ENCODE assay signal across 8 cellular contexts in the genomic region with DNA sequence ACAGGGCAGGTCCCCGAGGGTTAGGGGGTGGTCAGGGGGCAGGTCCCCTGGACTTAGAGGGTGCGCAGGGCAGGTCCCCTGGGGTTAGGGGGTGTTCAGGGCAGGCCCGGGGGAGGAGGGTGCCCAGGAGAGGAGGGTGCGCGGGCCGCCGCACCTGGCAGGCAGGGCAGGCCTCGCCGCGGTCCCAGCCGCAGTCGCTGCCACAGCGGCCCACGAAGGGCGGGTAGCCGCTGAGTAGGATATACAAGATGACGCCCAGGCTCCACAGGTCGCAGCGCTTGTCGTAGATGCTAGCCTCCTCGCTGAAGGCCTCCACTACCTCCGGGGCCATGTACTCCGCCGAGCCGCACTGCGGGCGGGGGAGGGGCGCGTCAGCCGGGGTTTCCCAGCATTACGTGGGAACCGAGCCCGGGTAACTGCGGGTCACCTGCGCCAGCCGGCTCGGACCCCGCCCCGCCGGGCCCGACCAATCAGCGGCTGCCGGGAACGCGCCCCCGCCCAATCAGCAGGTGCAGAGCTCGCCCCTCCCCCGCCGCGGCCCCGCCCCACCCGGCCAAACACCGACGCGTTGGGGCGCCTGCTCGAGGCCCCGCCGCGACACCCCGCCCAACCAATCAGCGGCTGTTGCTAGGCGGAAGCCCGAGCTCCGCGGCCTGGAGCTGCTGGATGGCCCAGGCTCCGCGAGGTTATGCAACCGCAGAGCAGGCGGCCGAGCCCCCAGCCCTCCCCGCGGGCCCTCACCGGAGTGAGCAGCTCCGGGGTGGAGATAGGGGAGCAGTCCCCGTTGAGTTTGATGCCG. TPM values are rescaled to one million over a fixed set of nuclear protein-coding genes. Genes with fewer than 3 reads are reported as not detected.
DNase-seq lines count a peak whose midpoint lies in the region; ATAC-seq and TF ChIP-seq lines count a peak whose summit lies in the region.

No MANE protein-coding gene starts in this region.

- H3K36me3 ChIP-seq in hepatocyte (replicated peaks; ENCODE audit: insufficient read depth, low read depth) = no peaks in the 10 kb centered on the region

- H3K4me3 Mint-ChIP-seq in HFFc6 = no peak overlapping the region

- peak overlapping the region; percentile 59 for H3K4me3 ChIP-seq in GM12875 (ENCODE audit: low read depth, low read length)
- no peak overlapping the region for H3K4me3 ChIP-seq in astrocyte of the spinal cord (ENCODE audit: low read depth, low read length)
- no peak overlapping the region for H3K4me3 ChIP-seq in hepatocyte
- peak overlapping the region; percentile 15 for H3K4me3 ChIP-seq in retinal pigment epithelial cell (ENCODE audit: low read length)

- no peaks in the 10 kb centered on the region for H3K9me2 ChIP-seq in hepatocyte (replicated peaks; ENCODE audit: insufficient read depth)

- no peaks in the 10 kb centered on the region for H3K4me1 Mint-ChIP-seq in HFFc6 (ENCODE audit: low read depth)

- H3K9me3 Mint-ChIP-seq in HFFc6 = no peaks in the 10 kb centered on the region

- H3K4me2 ChIP-seq in hepatocyte = peak overlapping the region; percentile 81

- in situ Hi-C loops in astrocyte of the spinal cord (cut with HindIII; ENCODE audit: low sequenced_read_pairs) = no loop called here

- no peaks in the 10 kb centered on the region; the same call in 1 of the 2 replicates for H3K27me3 Mint-ChIP-seq in HFFc6 (ENCODE audit: insufficient read depth)

- no peak overlapping the region for H3K27ac Mint-ChIP-seq in HFFc6

- H2AFZ ChIP-seq in hepatocyte = no peak overlapping the region

- H3K9me3 ChIP-seq in hepatocyte (ENCODE audit: low read depth) = no peaks in the 10 kb centered on the region

- no peaks in the 10 kb centered on the region for H3K36me3 Mint-ChIP-seq in HFFc6 (ENCODE audit: low read depth)

- H4K20me1 ChIP-seq in hepatocyte (ENCODE audit: insufficient read depth, poor library complexity, severe bottlenecking) = peaks cover 25% of the 10 kb centered on the region

- H3K79me2 ChIP-seq in hepatocyte = peaks cover 21% of the 10 kb centered on the region

- TF ChIP-seq CTCF in GM12875 (IDR thresholded peaks at IDR 0.05; ENCODE audit: borderline replicate concordance, insufficient read depth, low read depth, low read length) = no peak
- no peak for TF ChIP-seq CTCF in astrocyte of the spinal cord (IDR thresholded peaks at IDR 0.05; ENCODE audit: low read depth, low read length)
- TF ChIP-seq CTCF in hepatocyte (IDR thresholded peaks at IDR 0.05; ENCODE audit: poor library complexity) = no peak
- TF ChIP-seq CTCF in retinal pigment epithelial cell (conservative IDR thresholded peaks at IDR 0.05; ENCODE audit: low read depth, low read length) = no peak
- no peak for TF ChIP-seq CTCF in HFFc6 (IDR thresholded peaks at IDR 0.05)

- peak overlapping the region; percentile 95 for H3K27ac ChIP-seq in hepatocyte

- H3K27me3 ChIP-seq in hepatocyte = no peaks in the 10 kb centered on the region

- peaks cover 16% of the 10 kb centered on the region for H3K4me1 ChIP-seq in hepatocyte (ENCODE audit: insufficient read depth)

- DNase-seq in NCI-H1694 treated with DMSO at 0.1 percent for 48 hours (lab: John Stamatoyannopoulos, UW) (peak; percentile 81), T-helper 9 cell (peak; percentile 100), astrocyte of the spinal cord (ENCODE audit: low read depth, low spot score) (peak; percentile 92), hepatocyte (ENCODE audit: low spot score) (peak; percentile 98), retinal pigment epithelial cell (ENCODE audit: low read depth) (peak; percentile 86), HFFc6 (no peak)

- peak; percentile 75 for ATAC-seq in HG02798 (IDR thresholded peaks at IDR 0.05; ENCODE audit: poor library complexity, unreplicated experiment)

- 27% methylated on average over 34 of the region's 77 CpGs for WGBS in hepatocyte (ENCODE audit: low lambda C conversion rate, missing lambda C conversion rate)

RNA-seq across cellular contexts. Expression of a gene that starts 9.2 kb away (rescaled TPM):
- 90.4 and 98.2 TPM in 2 replicates for total RNA-seq in hepatocyte
- 126 and 136 TPM in 2 replicates for polyA plus RNA-seq in hepatocyte
- total RNA-seq in HFFc6 (2021; fragmentation: NEBNext Ultra II Directional; extraction: Animal tissue kit (Norgen Biotek cat#: 25700)) = 10 to 100 TPM; 61.5 to 82.9 (median 65.2) TPM

RNA-seq across cellular contexts. Expression of a gene that starts 26.4 kb away (rescaled TPM):
- 56.4 and 62.1 TPM in 2 replicates for total RNA-seq in hepatocyte
- polyA plus RNA-seq in hepatocyte = 71.1 and 76.0 TPM in 2 replicates
- 10 to 100 TPM; 74.1 to 95.6 (median 84.7) TPM for total RNA-seq in HFFc6 (2021; fragmentation: NEBNext Ultra II Directional; extraction: Animal tissue kit (Norgen Biotek cat#: 25700))

RNA-seq across cellular contexts. Expression of a gene that starts 54.2 kb away (rescaled TPM):
- total RNA-seq in hepatocyte = 13.5 and 15.7 TPM in 2 replicates
- 25.1 and 27.7 TPM in 2 replicates for polyA plus RNA-seq in hepatocyte
- 10 to 100 TPM; 47.1 to 52.6 (median 51.2) TPM for total RNA-seq in HFFc6 (2021; fragmentation: NEBNext Ultra II Directional; extraction: Animal tissue kit (Norgen Biotek cat#: 25700))

RNA-seq across cellular contexts. Expression of a gene that starts 54.8 kb away (rescaled TPM):
- total RNA-seq in hepatocyte = 0.44 and 1.4 TPM in 2 replicates
- polyA plus RNA-seq in hepatocyte = 2.8 and 4.0 TPM in 2 replicates
- total RNA-seq in HFFc6 (2021; fragmentation: NEBNext Ultra II Directional; extraction: Animal tissue kit (Norgen Biotek cat#: 25700)) = 1 to 10 TPM in 5 of 6 experiments, under 1 TPM in 1; 0.68 to 1.9 (median 1.5) TPM

Comparison
In these comparisons a context has a peak if more than half of its experiments do, and no peak if none do; other contexts are left out.
1. H3K4me3 ChIP-seq: peak in GM12875 (single experiment) and retinal pigment epithelial cell (single experiment); none in astrocyte of the spinal cord (single experiment) and hepatocyte (single experiment).